ENCODE assay signal across 8 cellular contexts in the genomic region with DNA sequence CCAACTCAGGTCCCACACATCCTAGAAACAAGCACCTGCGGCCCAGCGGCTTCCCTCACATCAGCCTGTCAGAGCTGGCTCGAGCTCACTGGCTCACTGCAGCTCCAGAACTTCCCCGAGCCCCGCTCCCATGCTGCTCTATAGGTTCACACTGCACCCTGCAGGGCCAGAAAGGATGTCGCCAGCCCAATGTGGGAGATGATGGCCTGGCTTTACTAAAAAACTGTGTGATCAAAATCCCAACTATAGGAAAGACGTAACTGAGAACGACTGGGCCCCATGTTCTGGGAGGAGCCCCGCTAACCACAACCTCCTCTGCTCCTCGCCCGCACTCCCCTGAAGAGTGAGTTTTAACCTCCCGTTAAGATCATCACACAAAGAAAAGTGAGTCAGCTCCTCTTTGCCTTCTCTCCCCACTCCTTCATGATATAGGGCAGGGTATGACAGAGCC. TPM values are rescaled to one million over a fixed set of nuclear protein-coding genes. Genes with fewer than 3 reads are reported as not detected.
DNase-seq lines count a peak whose midpoint lies in the region; ATAC-seq and TF ChIP-seq lines count a peak whose summit lies in the region.

No MANE protein-coding gene starts in this region.

- H3K4me3 ChIP-seq in HL-60 (replicated peaks; ENCODE audit: insufficient read depth, low read length) (no peak overlapping the region), epithelial cell of esophagus (ENCODE audit: low read length) (no peak overlapping the region), tibial nerve (no peak overlapping the region)

- peaks cover 0 to 45% (median 8%) of the 10 kb centered on the region in 3 donors for H3K36me3 ChIP-seq in tibial nerve

- intact Hi-C loops in posterior vena cava (cut with DNase I), result no loop called here

- no peak for TF ChIP-seq EP300 in tibial nerve (IDR thresholded peaks at IDR 0.05)

- H3K9me3 ChIP-seq in tibial nerve, result no peaks in the 10 kb centered on the region

- no peak for ATAC-seq in HG02840 (IDR thresholded peaks at IDR 0.05; ENCODE audit: low FRiP score, unreplicated experiment)

- H3K4me1 ChIP-seq in tibial nerve, result peaks cover 0 to 84% (median 58%) of the 10 kb centered on the region in 4 donors

- no peak for TF ChIP-seq CTCF in HL-60 (IDR thresholded peaks at IDR 0.05; ENCODE audit: insufficient read depth, low read length)
- TF ChIP-seq CTCF in epithelial cell of esophagus (IDR thresholded peaks at IDR 0.05; ENCODE audit: insufficient read depth, low read depth, low read length, missing control alignments), result peak; percentile 13
- TF ChIP-seq CTCF in tibial nerve (IDR thresholded peaks at IDR 0.05), result no peak

- DNase-seq in HL-60 (ENCODE audit: low read depth in 1 of 2, low spot score in 1 of 2), result peak in 1 of 2 experiments; percentile 46
- DNase-seq in activated CD8-positive, alpha-beta memory T cell treated with anti-CD3 and anti-CD28 coated beads, Interleukin-2, amount 50 U/mL, for 24 hours (ENCODE audit: extremely low read depth), result peak; percentile 68
- peak; percentile 18 for DNase-seq in epithelial cell of esophagus (ENCODE audit: low read depth)
- peak; percentile 79 to 82 for DNase-seq in stimulated activated CD4-positive, alpha-beta T cell treated with anti-CD3 and anti-CD28 coated beads, Interleukin-2, amount 100 ng/mL, for 24 hours
- no peak for DNase-seq in pons (ENCODE audit: low spot score)
- DNase-seq in posterior vena cava (ENCODE audit: low spot score), result no peak
- no peak for DNase-seq in tibial nerve (ENCODE audit: low spot score in 2 of 2)

- TF ChIP-seq POLR2A in tibial nerve (IDR thresholded peaks at IDR 0.05), result no peak

- no peaks in the 10 kb centered on the region for H3K27me3 ChIP-seq in HL-60 (ENCODE audit: insufficient read depth, poor library complexity, severe bottlenecking)
- no peaks in the 10 kb centered on the region for H3K27me3 ChIP-seq in tibial nerve

- WGBS in tibial nerve, 2 donors, result 61 to 67% methylated on average over 12 of the region's 12 CpGs

- H3K27ac ChIP-seq in HL-60 (replicated peaks) (peak overlapping the region; percentile 23; the same call in 1 of the 2 replicates), tibial nerve (peak overlapping the region in 2 of 4 donors; percentile 2 to 62)

RNA-seq across cellular contexts. Expression of gene SURF4, which starts 4.6 kb away (rescaled TPM):
- total RNA-seq in posterior vena cava (100 to 1,000 TPM; 130 TPM), tibial nerve (100 to 1,000 TPM; 102 to 213 (median 123) TPM)

RNA-seq across cellular contexts. Expression of gene STKLD1, which starts 4.9 kb away (rescaled TPM):
- total RNA-seq in posterior vena cava (1 to 10 TPM in 1 of 2 donors, under 1 TPM in 1; 0.57 to 1.2 TPM), tibial nerve (1 to 10 TPM in 1 of 4 donors, under 1 TPM in 3; 0.22 to 1.0 (median 0.69) TPM)

RNA-seq across cellular contexts. Expression of gene SURF2, which starts 14.9 kb away (rescaled TPM):
- 10 to 100 TPM; 11.8 to 12.0 TPM for total RNA-seq in posterior vena cava
- total RNA-seq in tibial nerve, result 10 to 100 TPM; 12.2 to 24.3 (median 23.0) TPM

RNA-seq across cellular contexts. Expression of gene SURF1, which starts 15.0 kb away (rescaled TPM):
- 10 to 100 TPM; 27.7 to 30.2 TPM for total RNA-seq in posterior vena cava
- total RNA-seq in tibial nerve, result 10 to 100 TPM; 35.0 to 59.4 (median 41.6) TPM

RNA-seq across cellular contexts. Expression of gene RPL7A, which starts 23.3 kb away (rescaled TPM):
- 1,000 to 10,000 TPM; 1,252 to 1,287 TPM for total RNA-seq in posterior vena cava
- total RNA-seq in tibial nerve, result 1,000 to 10,000 TPM; 1,757 to 2,575 (median 2,004) TPM

Comparison
In these comparisons a context has a peak if more than half of its experiments do, and no peak if none do; other contexts are left out.
1. DNase-seq: peak in activated CD8-positive, alpha-beta memory T cell treated with anti-CD3 and anti-CD28 coated beads, Interleukin-2, amount 50 U/mL, for 24 hours (single experiment), epithelial cell of esophagus (single experiment) and stimulated activated CD4-positive, alpha-beta T cell treated with anti-CD3 and anti-CD28 coated beads, Interleukin-2, amount 100 ng/mL, for 24 hours (2 of 2); none in pons (single experiment), posterior vena cava (single experiment) and tibial nerve (0 of 2).